ENCODE assay signal across 8 cellular contexts in genomic region chr15:59437777-59438574, GRCh38. TPM values are rescaled to one million over a fixed set of nuclear protein-coding genes. Genes with fewer than 3 reads are reported as not detected.
DNase-seq lines count a peak whose midpoint lies in the region; ATAC-seq and TF ChIP-seq lines count a peak whose summit lies in the region.

Gene FAM81A, plus strand, starts transcription at chr15:59438186. Its CDS starts 20,441 bp downstream, at chr15:59458627.

- TF ChIP-seq RAD21 in Ishikawa (IDR thresholded peaks at IDR 0.05; ENCODE audit: low read depth) (peak; percentile 13; the same call in 1 of the 2 replicates), SK-N-SH (IDR thresholded peaks at IDR 0.05; ENCODE audit: low read length) (no peak)

- H2AFZ ChIP-seq in SK-N-SH (ENCODE audit: low read depth), result peak within 1 kb of the TSS; percentile 79

- TF ChIP-seq CTCF in SK-N-SH (IDR thresholded peaks at IDR 0.05) (no peak), brain (conservative IDR thresholded peaks at IDR 0.05) (no peak), sigmoid colon (IDR thresholded peaks at IDR 0.05) (no peak)

- no peaks in the 10 kb centered on the region; the same call in 1 of the 2 replicates for H3K79me2 ChIP-seq in SK-N-SH (ENCODE audit: insufficient read depth)

- no peaks in the 10 kb centered on the region for H3K36me3 ChIP-seq in SK-N-SH (replicated peaks in 1 of 2; ENCODE audit: control insufficient read depth in 1 of 2, insufficient read depth in 2 of 2, low read length in 1 of 2)
- no peaks in the 10 kb centered on the region for H3K36me3 ChIP-seq in iPS-15b (ENCODE audit: control insufficient read depth, insufficient read depth, low read length)
- H3K36me3 ChIP-seq in sigmoid colon, result no peaks in the 10 kb centered on the region

- H3K9ac ChIP-seq in SK-N-SH (no peak within 1 kb of the TSS), iPS-15b (ENCODE audit: low read depth, low read length) (no peak within 1 kb of the TSS)

- intact Hi-C loops in sigmoid colon (cut with DNase I), result loop anchor here (1.0 to 2.0 kb wide), 2 partner anchors 65 to 451 kb away; partner anchors contain the start of gene RNF111

- POLR2A ChIA-PET in SK-N-SH (lab: Yijun Ruan, JAX), result no interaction called here

- under 1% methylated on average over 18 of the region's 95 CpGs for WGBS in SK-N-SH (ENCODE audit: low lambda C conversion rate)
- WGBS in sigmoid colon, 2 donors, result 0% methylated on average over 95 of the region's 95 CpGs

- peaks cover 24% of the 10 kb centered on the region for H3K27me3 Mint-ChIP-seq in brain

- H3K4me3 Mint-ChIP-seq in brain, result peak within 1 kb of the TSS; percentile 93 to 96 (median 94)

- H3K9me2 ChIP-seq in SK-N-SH, result no peaks in the 10 kb centered on the region

- H3K4me3 ChIP-seq in SK-N-SH (ENCODE audit: low read depth in 2 of 2, low read length in 1 of 2), result peak within 1 kb of the TSS; percentile 60
- H3K4me3 ChIP-seq in iPS-15b (ENCODE audit: low read depth, low read length), result peak within 1 kb of the TSS; percentile 77
- peak within 1 kb of the TSS; percentile 33 to 59 (median 52) for H3K4me3 ChIP-seq in sigmoid colon

- no peak for TF ChIP-seq EP300 in Ishikawa (IDR thresholded peaks at IDR 0.05; ENCODE audit: borderline replicate concordance)
- no peak for TF ChIP-seq EP300 in SK-N-SH (IDR thresholded peaks at IDR 0.05; ENCODE audit: borderline replicate concordance in 1 of 2, low read depth in 1 of 2, low read length in 1 of 2)
- TF ChIP-seq EP300 in sigmoid colon (IDR thresholded peaks at IDR 0.05), result no peak

- H3K27ac ChIP-seq in SK-N-SH (ENCODE audit: low read depth in 2 of 2, low read length in 1 of 2) (no peak within 1 kb of the TSS), sigmoid colon (peak within 1 kb of the TSS in 3 of 4 donors; percentile 27 to 58 (median 30))

- H3K9me3 ChIP-seq in SK-N-SH (no peaks in the 10 kb centered on the region), iPS-15b (ENCODE audit: control insufficient read depth, insufficient read depth, low read length) (no peaks in the 10 kb centered on the region), sigmoid colon (no peaks in the 10 kb centered on the region)

- no peaks in the 10 kb centered on the region for H4K20me1 ChIP-seq in SK-N-SH (ENCODE audit: insufficient read depth)

- no peaks in the 10 kb centered on the region for H3K36me3 Mint-ChIP-seq in brain

- DNase-seq in GM04504 (ENCODE audit: low read depth), result peak; percentile 22
- DNase-seq in SK-N-SH, result peak; percentile 96
- peak; percentile 94 for DNase-seq in sigmoid colon
- DNase-seq in OCI-M2 (lab: John Stamatoyannopoulos, UW; ENCODE audit: unreplicated experiment), result no peak

- H3K27ac Mint-ChIP-seq in brain, result peak within 1 kb of the TSS; percentile 33 to 93 (median 77)

- H3K9me3 Mint-ChIP-seq in brain, result peaks cover 0 to 2% (median 0%) of the 10 kb centered on the region in 5 experiments

- peaks cover 27% of the 10 kb centered on the region for H3K4me1 Mint-ChIP-seq in brain

- ATAC-seq in GM21737 (IDR thresholded peaks at IDR 0.05; ENCODE audit: unreplicated experiment), result peak; percentile 74

- H3F3A ChIP-seq in SK-N-SH (replicated peaks; ENCODE audit: insufficient read depth), result no peaks in the 10 kb centered on the region

- no peak for TF ChIP-seq POLR2A in sigmoid colon (IDR thresholded peaks at IDR 0.05)

- H3K4me1 ChIP-seq in SK-N-SH (ENCODE audit: control insufficient read depth in 1 of 2, insufficient read depth in 2 of 2, low read depth in 1 of 2, low read length in 1 of 2) (peaks cover 0 to 12% of the 10 kb centered on the region in 2 experiments; a peak in 1 of 4 replicates), iPS-15b (ENCODE audit: control insufficient read depth, insufficient read depth, low read length) (peaks cover 2% of the 10 kb centered on the region), sigmoid colon (peaks cover 0 to 17% (median 16%) of the 10 kb centered on the region in 4 donors)

- CTCF ChIA-PET in SK-N-SH (lab: Yijun Ruan, JAX), result interaction anchor here (1.0 to 1.1 kb wide), 2 partner anchors 11 to 91 kb away, joined by 3 read pairs; no protein-coding TSS in a partner anchor

- H3K27me3 ChIP-seq in SK-N-SH (ENCODE audit: insufficient read depth) (peaks cover 18% of the 10 kb centered on the region; the same call in 1 of the 2 replicates), iPS-15b (ENCODE audit: control insufficient read depth, insufficient read depth, low read length) (peaks cover 64% of the 10 kb centered on the region), sigmoid colon (no peaks in the 10 kb centered on the region)

- peak within 1 kb of the TSS; percentile 84 for H3K4me2 ChIP-seq in SK-N-SH

TF ChIP-seq in Ishikawa, 13 proteins besides CTCF, POLR2A, EP300 and RAD21:
- no peak for TF ChIP-seq NFIC (IDR thresholded peaks at IDR 0.05)
- TF ChIP-seq CEBPB (IDR thresholded peaks at IDR 0.05), result no peak
- TF ChIP-seq MAX (IDR thresholded peaks at IDR 0.05), result peak; percentile 72; the same call in 1 of the 2 replicates
- no peak for TF ChIP-seq FOXM1 (IDR thresholded peaks at IDR 0.05; ENCODE audit: borderline replicate concordance, low read depth)
- TF ChIP-seq TEAD4 (IDR thresholded peaks at IDR 0.05), result peak; percentile 25; the same call in 1 of the 2 replicates
- TF ChIP-seq USF1 (IDR thresholded peaks at IDR 0.05), result peak; percentile 82

TF ChIP-seq in SK-N-SH, 30 proteins besides CTCF, POLR2A, EP300 and RAD21 (continues in another document):
- no peak for TF ChIP-seq ZBTB33 (IDR thresholded peaks at IDR 0.05; ENCODE audit: borderline replicate concordance, low read depth)
- TF ChIP-seq SMC3 (IDR thresholded peaks at IDR 0.05; ENCODE audit: low read depth, low read length), result no peak
- no peak for TF ChIP-seq RFX5 (IDR thresholded peaks at IDR 0.05; ENCODE audit: low read length)
- TF ChIP-seq RCOR1 (IDR thresholded peaks at IDR 0.05; ENCODE audit: low read length), result no peak
- TF ChIP-seq TEAD4 (IDR thresholded peaks at IDR 0.05; ENCODE audit: borderline replicate concordance, insufficient read depth), result no peak
- no peak for TF ChIP-seq GABPA (IDR thresholded peaks at IDR 0.05; ENCODE audit: low read depth)
- TF ChIP-seq POLR2AphosphoS5 (IDR thresholded peaks at IDR 0.05; ENCODE audit: low read depth, low read length), result no peak
- no peak for TF ChIP-seq ELF1 (IDR thresholded peaks at IDR 0.05)
- TF ChIP-seq FOSL2 (IDR thresholded peaks at IDR 0.05; ENCODE audit: borderline replicate concordance, low read depth), result no peak
- peak; percentile 56; the same call in 1 of the 2 replicates for TF ChIP-seq USF1 (IDR thresholded peaks at IDR 0.05; ENCODE audit: borderline replicate concordance, low read depth)
- no peak for TF ChIP-seq PBX3 (IDR thresholded peaks at IDR 0.05)
- no peak for TF ChIP-seq MXI1 (IDR thresholded peaks at IDR 0.05; ENCODE audit: low read depth, low read length)
- TF ChIP-seq NFIC (IDR thresholded peaks at IDR 0.05; ENCODE audit: borderline replicate concordance), result no peak
- no peak for TF ChIP-seq TCF12 (IDR thresholded peaks at IDR 0.05)

RNA-seq across cellular contexts. Expression of gene FAM81A, which starts in this region (rescaled TPM):
- 0.86 and 1.1 TPM in 2 replicates for polyA plus RNA-seq in SK-N-SH (2012; rRNA removed)
- polyA plus RNA-seq in SK-N-SH (2012; cell fraction: cytosol; rRNA removed), result 0.51 and 0.86 TPM in 2 replicates
- polyA plus RNA-seq in SK-N-SH (2012; cell fraction: nucleus; rRNA removed), result 0.75 and 1.6 TPM in 2 replicates
- polyA plus RNA-seq in brain (ENCODE audit: insufficient read depth, low read depth, low replicate concordance), result 10.4 TPM
- 1 to 10 TPM in 3 of 4 donors, not detected in 1; 1.8 to 4.7 (median 2.1) TPM for total RNA-seq in sigmoid colon
- polyA plus RNA-seq in sigmoid colon, result 1 to 10 TPM in 2 of 3 donors, under 1 TPM in 1; under 0.01 to 3.7 (median 2.8) TPM

Comparison
In these comparisons a context has a peak if more than half of its experiments do, and no peak if none do; other contexts are left out.
1. H3K27ac ChIP-seq: peak in sigmoid colon (3 of 4); none in SK-N-SH (0 of 2).
2. Peak in every context shown above with its lines, with median percentiles within 50 percentile points of each other: H3K4me3 ChIP-seq.